ENCODE assay signal across 9 cellular contexts in the genomic region with DNA sequence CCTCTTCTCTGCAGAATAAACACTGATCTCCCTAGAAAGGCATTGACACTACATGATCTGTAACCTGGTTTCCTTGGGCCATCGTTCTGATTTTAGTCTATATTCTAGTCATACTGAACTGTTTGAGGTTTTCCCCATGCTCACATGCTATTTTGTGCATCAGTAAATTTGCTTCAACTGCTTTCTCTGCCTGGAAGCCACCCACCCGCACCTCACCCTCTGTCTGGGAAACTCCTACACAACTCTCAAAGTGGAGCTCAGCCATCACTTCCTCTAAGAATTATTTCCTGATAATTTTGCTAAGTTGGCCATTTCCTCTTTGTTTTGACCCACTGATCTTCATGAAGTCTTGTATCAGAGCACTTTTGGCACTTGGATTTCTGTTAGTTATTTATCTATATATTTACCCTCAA. TPM values are rescaled to one million over a fixed set of nuclear protein-coding genes. Genes with fewer than 3 reads are reported as not detected.
DNase-seq lines count a peak whose midpoint lies in the region; ATAC-seq and TF ChIP-seq lines count a peak whose summit lies in the region.
"Had no signal": no experiment of that assay in that cellular context is flagged by ENCODE, and none has a peak within 500 bp of the region (broad histone marks: within the 10 kb centered on the region; RNA-seq: fewer than 3 reads in every experiment).

No MANE protein-coding gene starts in this region.

- no peaks in the 10 kb centered on the region for H3K36me3 Mint-ChIP-seq in progenitor cell of endocrine pancreas (ENCODE audit: insufficient read depth)

- TF ChIP-seq CTCF in progenitor cell of endocrine pancreas (IDR thresholded peaks at IDR 0.05; ENCODE audit: unreplicated experiment): no peak

- H3K27me3 Mint-ChIP-seq in progenitor cell of endocrine pancreas: no peaks in the 10 kb centered on the region

- H3K27ac ChIP-seq in BLaER1: peak overlapping the region; percentile 24; the same call in 1 of the 2 replicates

- no peaks in the 10 kb centered on the region for H3K4me1 Mint-ChIP-seq in progenitor cell of endocrine pancreas (ENCODE audit: low read depth)

- H3K36me3 ChIP-seq in BLaER1: no peaks in the 10 kb centered on the region

- no peak overlapping the region for H3K27ac Mint-ChIP-seq in progenitor cell of endocrine pancreas

- no peak overlapping the region for H3K4me3 Mint-ChIP-seq in progenitor cell of endocrine pancreas (ENCODE audit: low read depth)

- no peak overlapping the region for H3K9ac ChIP-seq in BLaER1

- no peaks in the 10 kb centered on the region for H3K27me3 ChIP-seq in BLaER1

- H3K9me3 Mint-ChIP-seq in progenitor cell of endocrine pancreas (ENCODE audit: low read depth): peaks cover 7% of the 10 kb centered on the region

- peaks cover 13% of the 10 kb centered on the region for H3K9me3 ChIP-seq in BLaER1

- H3K4me2 ChIP-seq in BLaER1: peak overlapping the region; percentile 46

- H3K4me3 ChIP-seq in BLaER1: no peak overlapping the region

- DNase-seq in OCI-M1 (lab: John Stamatoyannopoulos, UW): peak; percentile 21
- DNase-seq in putamen (ENCODE audit: low spot score): no peak
- DNase-seq in activated gamma-delta T cell (lab: John Stamatoyannopoulos, UW): no peak
- no peak for DNase-seq in progenitor cell of endocrine pancreas (ENCODE audit: low spot score, unreplicated experiment)
- no peak for DNase-seq in foreskin melanocyte
- DNase-seq: activated CD8-positive, alpha-beta memory T cell treated with anti-CD3 and anti-CD28 coated beads, Interleukin-2, amount 50 U/mL, for 48 hours had no signal

- H3K4me1 ChIP-seq in BLaER1: peaks cover 9% of the 10 kb centered on the region

- H4K20me1 ChIP-seq in BLaER1: no peaks in the 10 kb centered on the region

- ATAC-seq in GM19023 (IDR thresholded peaks at IDR 0.05; ENCODE audit: unreplicated experiment): peak; percentile 67
- peak; percentile 73 for ATAC-seq in HG02938 (IDR thresholded peaks at IDR 0.05; ENCODE audit: unreplicated experiment)

RNA-seq across cellular contexts. Expression of gene MMP20, which starts 36.1 kb away (rescaled TPM):
- total RNA-seq in progenitor cell of endocrine pancreas: not detected in 2 replicates

RNA-seq across cellular contexts. Expression of gene MMP7, which starts 58.5 kb away (rescaled TPM):
- not detected in 2 replicates for total RNA-seq in progenitor cell of endocrine pancreas
